7 cellular contexts compared by ENCODE assay signal in genomic region chr16:81513204-81514040, GRCh38.
DNase-seq lines count a peak whose midpoint lies in the region; ATAC-seq and TF ChIP-seq lines count a peak whose summit lies in the region.

No MANE protein-coding gene starts in this region.

- no CpG with 5 or more reads among the region's 21 CpGs for whole genome bisulfite sequencing in iPS DF 6.9 (ENCODE audit: insufficient coverage, insufficient read length)
- WGBS in suprapubic skin, result 34% methylated on average over 19 of the region's 21 CpGs

- H3K9me3 ChIP-seq in iPS DF 6.9 (ENCODE audit: control insufficient read depth, insufficient read depth, low read length) (no peaks in the 10 kb centered on the region), suprapubic skin (no peaks in the 10 kb centered on the region)

- DNase-seq in RWPE1 (ENCODE audit: low spot score), result no peak
- peak; percentile 20 for DNase-seq in iPS DF 6.9 (ENCODE audit: low read depth, low spot score)
- DNase-seq in suprapubic skin (ENCODE audit: low spot score in 2 of 2), result peak in 1 of 2 donors; percentile 75
- DNase-seq in NCI-H1092 treated with DMSO at 0.1 percent for 48 hours (lab: John Stamatoyannopoulos, UW), result no peak
- no peak for DNase-seq in NCI-H345 (lab: John Stamatoyannopoulos, UW)
- DNase-seq in NCI-H2081 (lab: John Stamatoyannopoulos, UW), result no peak

- TF ChIP-seq CTCF in RWPE1 (conservative IDR thresholded peaks at IDR 0.05; ENCODE audit: low read depth) (no peak), suprapubic skin (IDR thresholded peaks at IDR 0.05) (no peak)

- H3K27me3 ChIP-seq in iPS DF 6.9 (ENCODE audit: control insufficient read depth, insufficient read depth, low read length) (no peaks in the 10 kb centered on the region), suprapubic skin (no peaks in the 10 kb centered on the region)

- no peak for TF ChIP-seq EP300 in suprapubic skin (IDR thresholded peaks at IDR 0.05)

- peak; percentile 9 for ATAC-seq in GM21619 (IDR thresholded peaks at IDR 0.05; ENCODE audit: unreplicated experiment)

- H3K36me3 ChIP-seq in iPS DF 6.9 (ENCODE audit: control insufficient read depth, insufficient read depth, low read length) (no peaks in the 10 kb centered on the region), suprapubic skin (no peaks in the 10 kb centered on the region)

- H3K4me1 ChIP-seq in iPS DF 6.9 (ENCODE audit: control insufficient read depth, insufficient read depth, low read length) (peaks cover 5% of the 10 kb centered on the region), suprapubic skin (peaks cover 46% of the 10 kb centered on the region)

- CTCF ChIA-PET in RWPE1 (lab: Yijun Ruan, JAX), result interaction anchor here (0.9 kb wide), 1 partner anchor 14 kb away, joined by 5 read pairs; no protein-coding TSS in a partner anchor

- POLR2A ChIA-PET in RWPE1 (lab: Yijun Ruan, JAX; ENCODE audit: low non-redundant PET), result interaction anchor here (0.8 kb wide), 1 partner anchor 11 kb away, joined by 5 read pairs; no protein-coding TSS in a partner anchor

- H3K27ac ChIP-seq in RWPE1 (peak overlapping the region; percentile 39), iPS DF 6.9 (ENCODE audit: low read length) (peak overlapping the region; percentile 26), suprapubic skin (peak overlapping the region; percentile 38)

- H3K4me3 ChIP-seq in iPS DF 6.9 (ENCODE audit: low read length), result no peak overlapping the region
- H3K4me3 ChIP-seq in suprapubic skin, result no peak overlapping the region

- TF ChIP-seq POLR2A in suprapubic skin (IDR thresholded peaks at IDR 0.05), result no peak
